ENCODE assay signal across 20 cellular contexts in genomic region chr3:107756649-107757048, GRCh38.
A peak's percentile ranks its signal among the peaks of the same experiment; 100 is the strongest.
DNase-seq lines count a peak whose midpoint lies in the region; TF ChIP-seq lines count a peak whose summit lies in the region.
"Had no signal": no experiment of that assay in that cellular context is flagged by ENCODE, and none has a peak within 500 bp of the region (broad histone marks: within the 10 kb centered on the region; RNA-seq: fewer than 3 reads in every experiment).

No MANE protein-coding gene starts in this region.

- H3K27me3 Mint-ChIP-seq in Caco-2 (ENCODE audit: insufficient read depth, unreplicated experiment): peaks cover 8% of the 10 kb centered on the region
- H3K27me3 Mint-ChIP-seq: CD4-positive, CD25-positive, alpha-beta regulatory T cell had no signal

- DNase-seq in AG10803 (ENCODE audit: low read depth) (peak; percentile 6), adipocyte (ENCODE audit: low read depth) (peak; percentile 13), foreskin melanocyte (peak; percentile 52), midbrain (lab: John Stamatoyannopoulos, UW) (peak; percentile 13), islet precursor cell (no peak), ureter (ENCODE audit: low spot score) (no peak), Caco-2 (no peak), GM10266 (ENCODE audit: extremely low spot score) (no peak)
- DNase-seq: 8988T; BE2C; CD4-positive, CD25-positive, alpha-beta regulatory T cell; COR-L47; GF-D8; NCI-H1436 treated with DMSO at 0.1 percent for 48 hours; NCI-H2029; NCI-H2171 treated with DMSO at 0.1 percent for 48 hours; NCI-H446 treated with DMSO at 0.1 percent for 48 hours; Peyer's patch had no signal

- H3K4me1 ChIP-seq in adipocyte (ENCODE audit: control insufficient read depth, insufficient read depth, low read length) (no peaks in the 10 kb centered on the region), Caco-2 (no peaks in the 10 kb centered on the region)
- H3K4me1 ChIP-seq: Peyer's patch had no signal

- peaks cover 3% of the 10 kb centered on the region for H3K36me3 ChIP-seq in adipocyte (ENCODE audit: control insufficient read depth, insufficient read depth, low read length, severe bottlenecking)
- no peaks in the 10 kb centered on the region for H3K36me3 ChIP-seq in Caco-2 (ENCODE audit: control insufficient read depth, insufficient read depth, low read length)
- H3K36me3 ChIP-seq: BE2C, Peyer's patch had no signal

- no peak overlapping the region for H3K4me3 Mint-ChIP-seq in Caco-2 (ENCODE audit: unreplicated experiment)
- H3K4me3 Mint-ChIP-seq: CD4-positive, CD25-positive, alpha-beta regulatory T cell had no signal

- TF ChIP-seq CTCF in AG10803 (conservative IDR thresholded peaks at IDR 0.05; ENCODE audit: low read length) (no peak), Caco-2 (IDR thresholded peaks at IDR 0.05; ENCODE audit: insufficient read depth in 1 of 2, low read depth in 1 of 2, low read length in 1 of 2, severe bottlenecking in 1 of 2, unreplicated experiment in 1 of 2) (no peak), GM10266 (IDR thresholded peaks at IDR 0.05; ENCODE audit: control insufficient read depth, insufficient read depth, low read depth, missing control alignments) (no peak)

- H3K9ac ChIP-seq in adipocyte (ENCODE audit: low read length): no peak overlapping the region
- H3K9ac ChIP-seq: KMS-11 had no signal

- H3K9me3 ChIP-seq in adipocyte (ENCODE audit: control insufficient read depth, low read length) (no peaks in the 10 kb centered on the region), Caco-2 (no peaks in the 10 kb centered on the region)
- H3K9me3 ChIP-seq: BE2C, Peyer's patch had no signal

- H3K36me3 Mint-ChIP-seq in Caco-2 (ENCODE audit: insufficient read depth, unreplicated experiment): no peaks in the 10 kb centered on the region

- no TSS peak for BruUV-seq in Caco-2 (replicated peaks; lab: Mats Ljungman, UMichigan)

- H3K4me1 Mint-ChIP-seq in Caco-2 (ENCODE audit: low read depth, unreplicated experiment): peaks cover 7% of the 10 kb centered on the region

- H3K27ac Mint-ChIP-seq in Caco-2 (ENCODE audit: unreplicated experiment): no peak overlapping the region
- H3K27ac Mint-ChIP-seq: CD4-positive, CD25-positive, alpha-beta regulatory T cell had no signal

- no peaks in the 10 kb centered on the region for H3K27me3 ChIP-seq in adipocyte (replicated peaks; ENCODE audit: control insufficient read depth, insufficient read depth, low read length)
- H3K27me3 ChIP-seq in Caco-2 (replicated peaks; ENCODE audit: control insufficient read depth, insufficient read depth, low read length): no peaks in the 10 kb centered on the region; the same call in 1 of the 2 replicates
- H3K27me3 ChIP-seq: BE2C, Peyer's patch had no signal

- no peaks in the 10 kb centered on the region for H3K9me3 Mint-ChIP-seq in Caco-2 (ENCODE audit: unreplicated experiment)
- H3K9me3 Mint-ChIP-seq: CD4-positive, CD25-positive, alpha-beta regulatory T cell had no signal

- intact Hi-C loops in Caco-2 (cut with micrococcal nuclease; ENCODE audit: unreplicated experiment): no loop called here

- CTCF ChIA-PET in Caco-2 (lab: Charles Lee): no interaction called here

- H3K4me3 ChIP-seq in AG10803 (ENCODE audit: low read length) (no peak overlapping the region), adipocyte (ENCODE audit: low read length) (no peak overlapping the region), Caco-2 (ENCODE audit: low read depth, low read length) (no peak overlapping the region)
- H3K4me3 ChIP-seq: GM12878, Peyer's patch had no signal

- POLR2A ChIA-PET in Caco-2 (lab: Charles Lee): no interaction called here

Comparison
In these comparisons a context has a peak if more than half of its experiments do, and no peak if none do; other contexts are left out.
1. DNase-seq: peak in AG10803 (single experiment), adipocyte (single experiment), foreskin melanocyte (single experiment) and midbrain (single experiment); none in islet precursor cell (single experiment), ureter (single experiment), Caco-2 (0 of 2) and GM10266 (single experiment).